In genomic region chr15:86231864-86232801, GRCh38 we compare ENCODE assay signal across 9 cellular contexts.
DNase-seq lines count a peak whose midpoint lies in the region; ATAC-seq, FAIRE-seq and TF ChIP-seq lines count a peak whose summit lies in the region.
"Had no signal": no experiment of that assay in that cellular context is flagged by ENCODE, and none has a peak within 500 bp of the region (broad histone marks: within the 10 kb centered on the region; RNA-seq: fewer than 3 reads in every experiment).

No MANE protein-coding gene starts in this region.

- peaks cover 2% of the 10 kb centered on the region for H3K27me3 ChIP-seq in astrocyte (ENCODE audit: insufficient read depth, low read length)

- DNase-seq in NOMO-1 (lab: John Stamatoyannopoulos, UW; ENCODE audit: unreplicated experiment in 2 of 2) (peak; percentile 3 to 30), NOMO-1 treated with dmso at 0.1 percent for 144 hours (lab: John Stamatoyannopoulos, UW; ENCODE audit: unreplicated experiment) (no peak), RPMI7951 (ENCODE audit: low read depth) (peak; percentile 38), astrocyte (ENCODE audit: low read depth) (peak; percentile 25), iris pigment epithelial cell (ENCODE audit: low read depth) (peak; percentile 20), GOT3 (lab: John Stamatoyannopoulos, UW) (no peak)
- peak; percentile 3 to 10 for DNase-seq in stimulated activated CD8-positive, alpha-beta memory T cell treated with anti-CD3 and anti-CD28 coated beads, Interleukin-2, amount 100 ng/mL, for 48 hours (ENCODE audit: low read depth in 2 of 2)

- no peaks in the 10 kb centered on the region for H3K79me2 ChIP-seq in astrocyte (ENCODE audit: insufficient read depth, low read length)

- H3K4me3 Mint-ChIP-seq in astrocyte (ENCODE audit: unreplicated experiment), result no peak overlapping the region

- no peak overlapping the region for H3K27ac ChIP-seq in astrocyte (ENCODE audit: low read depth, low read length)

- H3K27me3 Mint-ChIP-seq in astrocyte (ENCODE audit: low read depth, unreplicated experiment), result peaks cover 20% of the 10 kb centered on the region

- H3K27ac Mint-ChIP-seq in astrocyte (ENCODE audit: unreplicated experiment), result peak overlapping the region; percentile 60

- H4K20me1 ChIP-seq in astrocyte (ENCODE audit: insufficient read depth, low read length), result no peaks in the 10 kb centered on the region

- H3K36me3 ChIP-seq in astrocyte (ENCODE audit: insufficient read depth, low read length), result no peaks in the 10 kb centered on the region

- no peak for FAIRE-seq in astrocyte (lab: Jason Lieb, UNC)
- FAIRE-seq: colon had no signal

- no peak overlapping the region for H2AFZ ChIP-seq in astrocyte (ENCODE audit: low read depth, low read length)

- peak; percentile 60 for TF ChIP-seq CTCF in astrocyte (IDR thresholded peaks at IDR 0.05; ENCODE audit: insufficient read depth, low read depth, low read length)

- H3K9ac ChIP-seq in astrocyte (ENCODE audit: low read length), result no peak overlapping the region

- H3K4me2 ChIP-seq in astrocyte (ENCODE audit: low read length), result peak overlapping the region; percentile 72

- H3K4me1 ChIP-seq in astrocyte (ENCODE audit: insufficient read depth, low read length), result peaks cover 7% of the 10 kb centered on the region

- H3K4me3 ChIP-seq in astrocyte (ENCODE audit: insufficient read depth, low read depth, low read length), result no peak overlapping the region

- H3K9me3 Mint-ChIP-seq in astrocyte (ENCODE audit: unreplicated experiment), result no peaks in the 10 kb centered on the region

- H3K4me1 Mint-ChIP-seq in astrocyte (ENCODE audit: low read depth, unreplicated experiment), result peaks cover 2% of the 10 kb centered on the region

- H3K36me3 Mint-ChIP-seq in astrocyte (ENCODE audit: low read depth, unreplicated experiment), result no peaks in the 10 kb centered on the region

- ATAC-seq in HG03378 (IDR thresholded peaks at IDR 0.05; ENCODE audit: unreplicated experiment), result peak; percentile 54

- no peaks in the 10 kb centered on the region for H3K9me3 ChIP-seq in astrocyte (ENCODE audit: insufficient read depth, low read depth, low read length)

Comparison
In these comparisons a context has a peak if more than half of its experiments do, and no peak if none do; other contexts are left out.
1. DNase-seq: peak in NOMO-1 (2 of 2), RPMI7951 (single experiment), astrocyte (single experiment), iris pigment epithelial cell (single experiment) and stimulated activated CD8-positive, alpha-beta memory T cell treated with anti-CD3 and anti-CD28 coated beads, Interleukin-2, amount 100 ng/mL, for 48 hours (2 of 2); none in NOMO-1 treated with dmso at 0.1 percent for 144 hours (single experiment) and GOT3 (single experiment).